Comparison of ENCODE assay signal across 9 cellular contexts in genomic region chr12:12559699-12560296, GRCh38. TPM values are rescaled to one million over a fixed set of nuclear protein-coding genes. Genes with fewer than 3 reads are reported as not detected.
A peak's percentile ranks its signal among the peaks of the same experiment; 100 is the strongest.
DNase-seq lines count a peak whose midpoint lies in the region; ATAC-seq, FAIRE-seq and TF ChIP-seq lines count a peak whose summit lies in the region.
"Had no signal": no experiment of that assay in that cellular context is flagged by ENCODE, and none has a peak within 500 bp of the region (broad histone marks: within the 10 kb centered on the region; RNA-seq: fewer than 3 reads in every experiment).

No MANE protein-coding gene starts in this region.

- peaks cover 4% of the 10 kb centered on the region for H3F3A ChIP-seq in PC-3 (ENCODE audit: low read length, unreplicated experiment)

- no peak overlapping the region for H2AFZ ChIP-seq in PC-3 (ENCODE audit: low read length)

- H3K27ac ChIP-seq in PC-3 (ENCODE audit: low read length) (peak overlapping the region; percentile 98), epithelial cell of prostate (peak overlapping the region; percentile 98), rectal smooth muscle tissue (ENCODE audit: low read depth, low read length) (no peak overlapping the region)

- POLR2A ChIA-PET in PC-3 (lab: Charles Lee; ENCODE audit: unreplicated experiment) = no interaction called here

- CTCF ChIA-PET in PC-3 (lab: Charles Lee) = no interaction called here

- H3K9me3 ChIP-seq in PC-3 (ENCODE audit: low read length) = no peaks in the 10 kb centered on the region

- no peak for ATAC-seq in PC-3
- no peak for ATAC-seq in HG02610 (IDR thresholded peaks at IDR 0.05; ENCODE audit: unreplicated experiment)
- ATAC-seq in GM21381 (IDR thresholded peaks at IDR 0.05; ENCODE audit: unreplicated experiment) = no peak

- DNase-seq in GM18507 (ENCODE audit: extremely low spot score, insufficient read length, low read depth) = no peak
- DNase-seq in PC-3 = no peak
- DNase-seq in epithelial cell of prostate (ENCODE audit: low read depth, low spot score) = no peak
- DNase-seq in germinal center (ENCODE audit: low spot score) = no peak
- DNase-seq: NCI-H1436; stimulated activated CD4-positive, alpha-beta T cell treated with anti-CD3 and anti-CD28 coated beads, Interleukin-2, amount 100 ng/mL, for 48 hours had no signal

- intact Hi-C loops in PC-3 (cut with micrococcal nuclease) = loop anchor here (5.0 to 10.0 kb wide), 4 partner anchors 53 to 162 kb away; partner anchors contain the start of gene CREBL2

- peak overlapping the region; percentile 99 for H3K4me2 ChIP-seq in PC-3 (ENCODE audit: low read length)

- FAIRE-seq in GM18507 (lab: Jason Lieb, UNC) = peak; percentile 51

- peaks cover 49% of the 10 kb centered on the region for H3K79me2 ChIP-seq in PC-3 (ENCODE audit: low read length)

- H3K9me2 ChIP-seq in PC-3 (replicated peaks; ENCODE audit: low read length) = no peaks in the 10 kb centered on the region

- peaks cover 23% of the 10 kb centered on the region for H3K4me1 ChIP-seq in PC-3 (ENCODE audit: insufficient read depth, low read length)
- H3K4me1 ChIP-seq in rectal smooth muscle tissue (ENCODE audit: control insufficient read depth, insufficient read depth, low read length) = peaks cover 20% of the 10 kb centered on the region

- no peaks in the 10 kb centered on the region for H4K20me1 ChIP-seq in PC-3 (ENCODE audit: low read length)

- no peak for TF ChIP-seq CTCF in PC-3 (conservative IDR thresholded peaks at IDR 0.05; ENCODE audit: low read depth, low read length)

- H3K4me3 ChIP-seq in PC-3 (ENCODE audit: low read length) = peak overlapping the region; percentile 90
- peak overlapping the region; percentile 25 for H3K4me3 ChIP-seq in rectal smooth muscle tissue (ENCODE audit: low read length)

- no TSS peak for BruUV-seq in PC-3 (replicated peaks; lab: Mats Ljungman, UMichigan)

- H3K27me3 ChIP-seq in PC-3 (ENCODE audit: low read length) (no peaks in the 10 kb centered on the region), rectal smooth muscle tissue (ENCODE audit: control insufficient read depth, insufficient read depth, low read length) (no peaks in the 10 kb centered on the region)

- H3K36me3 ChIP-seq in PC-3 (ENCODE audit: low read depth, low read length) = no peaks in the 10 kb centered on the region
- H3K36me3 ChIP-seq in rectal smooth muscle tissue (ENCODE audit: control insufficient read depth, insufficient read depth, low read length) = no peaks in the 10 kb centered on the region

- H3K9ac ChIP-seq in PC-3 (ENCODE audit: low read length) (peak overlapping the region; percentile 99), rectal smooth muscle tissue (ENCODE audit: low read length) (no peak overlapping the region)

RNA-seq across cellular contexts. Expression of gene DUSP16, which starts 2.9 kb away (rescaled TPM):
- 4.4 and 6.7 TPM in 2 replicates for total RNA-seq in PC-3 (2014; rRNA removed)

RNA-seq across cellular contexts. Expression of gene CREBL2, which starts 51.9 kb away (rescaled TPM):
- total RNA-seq in PC-3 (2014; rRNA removed) = 11.7 and 14.2 TPM in 2 replicates
